ENCODE assay signal across 16 cellular contexts in the genomic region with DNA sequence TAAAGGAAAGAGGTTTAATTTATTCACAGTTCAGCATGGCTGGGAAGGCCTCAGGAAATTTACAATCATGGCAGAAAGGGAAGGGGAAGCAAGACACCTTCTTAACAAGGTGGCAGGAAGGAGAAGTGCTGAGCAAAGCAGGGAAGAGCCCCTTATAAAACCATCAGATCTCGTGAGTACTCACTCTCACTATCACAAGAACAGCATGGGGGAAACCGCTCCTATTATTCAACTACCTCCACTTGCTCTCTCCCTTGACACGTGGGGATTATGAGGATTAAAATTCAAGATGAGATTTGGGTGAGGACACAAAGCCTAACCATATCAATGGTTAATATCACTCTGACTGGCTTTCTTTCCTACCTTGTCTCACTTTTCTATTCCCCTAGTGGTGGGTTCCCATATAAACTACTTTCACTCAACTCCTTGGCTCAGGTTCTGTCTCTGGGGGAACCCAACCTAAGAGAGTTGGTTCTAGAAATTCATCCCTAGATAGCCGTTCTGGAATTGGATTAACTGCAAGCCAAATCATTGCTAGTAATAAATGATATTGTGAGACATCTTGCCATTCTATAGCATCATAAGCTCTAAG.
DNase-seq lines count a peak whose midpoint lies in the region; ATAC-seq and TF ChIP-seq lines count a peak whose summit lies in the region.
"Had no signal": no experiment of that assay in that cellular context is flagged by ENCODE, and none has a peak within 500 bp of the region (broad histone marks: within the 10 kb centered on the region; RNA-seq: fewer than 3 reads in every experiment).

No MANE protein-coding gene starts in this region.

- H3K27me3 Mint-ChIP-seq in GM23338 (ENCODE audit: insufficient read depth, low read depth, poor library complexity) = peaks cover 2% of the 10 kb centered on the region
- H3K27me3 Mint-ChIP-seq in endodermal cell (ENCODE audit: insufficient read depth) = peaks cover 15% of the 10 kb centered on the region
- peaks cover 3% of the 10 kb centered on the region for H3K27me3 Mint-ChIP-seq in neural progenitor cell (ENCODE audit: insufficient read depth, low read depth)
- H3K27me3 Mint-ChIP-seq in progenitor cell of endocrine pancreas = no peaks in the 10 kb centered on the region
- H3K27me3 Mint-ChIP-seq: CD4-positive, CD25-positive, alpha-beta regulatory T cell had no signal

- no peak overlapping the region for H3K27ac ChIP-seq in GM23338 (ENCODE audit: low read depth)
- no peak overlapping the region for H3K27ac ChIP-seq in OCI-LY1 (ENCODE audit: low read depth, low read length, poor library complexity, severe bottlenecking)
- H3K27ac ChIP-seq in endodermal cell (ENCODE audit: low read depth, low read length) = no peak overlapping the region
- H3K27ac ChIP-seq in neural progenitor cell = no peak overlapping the region
- no peak overlapping the region for H3K27ac ChIP-seq in Peyer's patch
- H3K27ac ChIP-seq: SJSA1 had no signal

- H3K4me2 ChIP-seq in GM23338 (no peak overlapping the region), OCI-LY1 (ENCODE audit: low read length) (no peak overlapping the region), neural progenitor cell (no peak overlapping the region)

- H3K79me2 ChIP-seq in GM23338 (replicated peaks; ENCODE audit: insufficient read depth) (no peaks in the 10 kb centered on the region), OCI-LY1 (ENCODE audit: insufficient read depth, low read length) (no peaks in the 10 kb centered on the region), neural progenitor cell (ENCODE audit: low read depth) (no peaks in the 10 kb centered on the region)

- peak in 1 of 2 experiments; percentile 47; a peak in 2 of 4 replicates for TF ChIP-seq CTCF in GM23338 (conservative IDR thresholded peaks at IDR 0.05; ENCODE audit: low read depth in 2 of 2)
- TF ChIP-seq CTCF in OCI-LY1 (IDR thresholded peaks at IDR 0.05; ENCODE audit: low read length) = peak; percentile 38; the same call in 1 of the 2 replicates
- peak; percentile 79 for TF ChIP-seq CTCF in endodermal cell (conservative IDR thresholded peaks at IDR 0.05)
- peak; percentile 32 for TF ChIP-seq CTCF in neural progenitor cell (IDR thresholded peaks at IDR 0.05)
- no peak for TF ChIP-seq CTCF in Peyer's patch (IDR thresholded peaks at IDR 0.05)
- no peak for TF ChIP-seq CTCF in progenitor cell of endocrine pancreas (IDR thresholded peaks at IDR 0.05; ENCODE audit: unreplicated experiment)

- H3K9me3 Mint-ChIP-seq in GM23338 = peaks cover 14% of the 10 kb centered on the region; the same call in 2 of the 3 replicates
- H3K9me3 Mint-ChIP-seq in endodermal cell = peaks cover 19% of the 10 kb centered on the region
- peaks cover 25% of the 10 kb centered on the region for H3K9me3 Mint-ChIP-seq in neural progenitor cell
- H3K9me3 Mint-ChIP-seq in progenitor cell of endocrine pancreas (ENCODE audit: low read depth) = peaks cover 4% of the 10 kb centered on the region

- H3K4me1 ChIP-seq in GM23338 (ENCODE audit: insufficient read depth) (no peaks in the 10 kb centered on the region), OCI-LY1 (ENCODE audit: insufficient read depth, low read length, severe bottlenecking) (peaks cover 7% of the 10 kb centered on the region), endodermal cell (ENCODE audit: control insufficient read depth, insufficient read depth, low read length) (peaks cover 22% of the 10 kb centered on the region), neural progenitor cell (peaks cover 11% of the 10 kb centered on the region), Peyer's patch (no peaks in the 10 kb centered on the region)

- H3K9me3 ChIP-seq in OCI-LY1 (ENCODE audit: low read length) (no peaks in the 10 kb centered on the region), endodermal cell (ENCODE audit: control insufficient read depth, low read length) (peaks cover 19% of the 10 kb centered on the region), neural progenitor cell (ENCODE audit: low read depth) (no peaks in the 10 kb centered on the region), Peyer's patch (no peaks in the 10 kb centered on the region)
- H3K9me3 ChIP-seq: SJSA1 had no signal

- no peak overlapping the region for H3K9ac ChIP-seq in OCI-LY1 (ENCODE audit: low read length)
- H3K9ac ChIP-seq in endodermal cell (ENCODE audit: extremely low read depth, low read length, poor library complexity, severe bottlenecking) = no peak overlapping the region
- H3K9ac ChIP-seq in neural progenitor cell = no peak overlapping the region

- no peak overlapping the region for H3K27ac Mint-ChIP-seq in GM23338
- no peak overlapping the region for H3K27ac Mint-ChIP-seq in endodermal cell
- peak overlapping the region; percentile 81 for H3K27ac Mint-ChIP-seq in neural progenitor cell
- H3K27ac Mint-ChIP-seq in progenitor cell of endocrine pancreas = no peak overlapping the region
- H3K27ac Mint-ChIP-seq: CD4-positive, CD25-positive, alpha-beta regulatory T cell had no signal

- H3K9me2 ChIP-seq in GM23338 (ENCODE audit: insufficient read depth) (0 out of 2 replicates have a peak, but pooled peaks cover 12% of the 10 kb centered on the region), OCI-LY1 (ENCODE audit: low read depth, low read length) (no peaks in the 10 kb centered on the region)

- H2AFZ ChIP-seq in GM23338 = no peak overlapping the region
- no peak overlapping the region for H2AFZ ChIP-seq in OCI-LY1 (ENCODE audit: low read length)
- no peak overlapping the region for H2AFZ ChIP-seq in neural progenitor cell (replicated peaks)

- ATAC-seq in GM23338 = peak; percentile 41; the same call in 1 of the 3 replicates

- no peaks in the 10 kb centered on the region for H3K27me3 ChIP-seq in GM23338 (ENCODE audit: insufficient read depth)
- no peaks in the 10 kb centered on the region for H3K27me3 ChIP-seq in OCI-LY1 (ENCODE audit: insufficient read depth, low read length)
- H3K27me3 ChIP-seq in endodermal cell (ENCODE audit: control insufficient read depth, insufficient read depth, low read length, poor library complexity, severe bottlenecking) = peaks cover 19% of the 10 kb centered on the region
- peaks cover 15% of the 10 kb centered on the region for H3K27me3 ChIP-seq in neural progenitor cell
- no peaks in the 10 kb centered on the region for H3K27me3 ChIP-seq in Peyer's patch
- H3K27me3 ChIP-seq: SJSA1 had no signal

- H3K36me3 Mint-ChIP-seq in GM23338 (ENCODE audit: low read depth) (peaks cover 18% of the 10 kb centered on the region; the same call in 2 of the 3 replicates), endodermal cell (ENCODE audit: low read depth) (peaks cover 9% of the 10 kb centered on the region), neural progenitor cell (peaks cover 13% of the 10 kb centered on the region), progenitor cell of endocrine pancreas (ENCODE audit: insufficient read depth) (peaks cover 2% of the 10 kb centered on the region)
- H3K36me3 Mint-ChIP-seq: CD4-positive, CD25-positive, alpha-beta regulatory T cell had no signal

- H4K20me1 ChIP-seq in GM23338 (replicated peaks; ENCODE audit: insufficient read depth) = no peaks in the 10 kb centered on the region
- H4K20me1 ChIP-seq in OCI-LY1 (ENCODE audit: insufficient read depth, low read length) = no peaks in the 10 kb centered on the region
- no peaks in the 10 kb centered on the region for H4K20me1 ChIP-seq in neural progenitor cell (ENCODE audit: low read depth)

- 56 to 80% methylated on average over 1 to 2 of the region's 4 CpGs for WGBS in endodermal cell (ENCODE audit: insufficient coverage in 1 of 2, insufficient read length in 1 of 2), 2 experiments

- H3K4me3 ChIP-seq in GM23338 = no peak overlapping the region
- H3K4me3 ChIP-seq in OCI-LY1 (ENCODE audit: low read depth, low read length, poor library complexity, severe bottlenecking) = no peak overlapping the region
- H3K4me3 ChIP-seq in endodermal cell (ENCODE audit: low read length) = no peak overlapping the region
- no peak overlapping the region for H3K4me3 ChIP-seq in neural progenitor cell
- no peak overlapping the region for H3K4me3 ChIP-seq in Peyer's patch
- H3K4me3 ChIP-seq: SJSA1 had no signal

- peak; percentile 44 for DNase-seq in GM23338 (ENCODE audit: low spot score)
- peak; percentile 60 for DNase-seq in endodermal cell
- no peak for DNase-seq in neural progenitor cell (ENCODE audit: low spot score)
- DNase-seq in Peyer's patch = no peak
- no peak for DNase-seq in progenitor cell of endocrine pancreas (ENCODE audit: low spot score, unreplicated experiment)
- DNase-seq in NCI-H1694 (lab: John Stamatoyannopoulos, UW) = no peak
- DNase-seq: CD4-positive, CD25-positive, alpha-beta regulatory T cell; COR-L47; DMS 273 treated with DMSO at 0.1 percent for 48 hours; HCEC 1CT; NCI-H1105; NCI-H2081 treated with DMSO at 0.1 percent for 48 hours; NCI-H774; SW 1271 had no signal

- H3K36me3 ChIP-seq in GM23338 (ENCODE audit: insufficient read depth) (no peaks in the 10 kb centered on the region), OCI-LY1 (ENCODE audit: insufficient read depth, low read length) (no peaks in the 10 kb centered on the region), endodermal cell (ENCODE audit: control insufficient read depth, insufficient read depth, low read length) (no peaks in the 10 kb centered on the region), neural progenitor cell (no peaks in the 10 kb centered on the region), Peyer's patch (no peaks in the 10 kb centered on the region)
- H3K36me3 ChIP-seq: SJSA1 had no signal

- H3K4me3 Mint-ChIP-seq in GM23338 (no peak overlapping the region), endodermal cell (no peak overlapping the region), neural progenitor cell (no peak overlapping the region), progenitor cell of endocrine pancreas (ENCODE audit: low read depth) (no peak overlapping the region)
- H3K4me3 Mint-ChIP-seq: CD4-positive, CD25-positive, alpha-beta regulatory T cell had no signal

- no peak for TF ChIP-seq POLR2A in Peyer's patch (IDR thresholded peaks at IDR 0.05)

- H3F3A ChIP-seq in GM23338 (replicated peaks; ENCODE audit: low read depth) = no peaks in the 10 kb centered on the region
- H3F3A ChIP-seq in OCI-LY1 (ENCODE audit: insufficient read depth, low read length) = no peaks in the 10 kb centered on the region
- H3F3A ChIP-seq in neural progenitor cell (ENCODE audit: low read depth) = peaks cover 14% of the 10 kb centered on the region

- peaks cover 5% of the 10 kb centered on the region; the same call in 1 of the 3 replicates for H3K4me1 Mint-ChIP-seq in GM23338
- H3K4me1 Mint-ChIP-seq in endodermal cell = peaks cover 29% of the 10 kb centered on the region
- H3K4me1 Mint-ChIP-seq in neural progenitor cell = peaks cover 25% of the 10 kb centered on the region
- peaks cover 6% of the 10 kb centered on the region for H3K4me1 Mint-ChIP-seq in progenitor cell of endocrine pancreas (ENCODE audit: low read depth)
- H3K4me1 Mint-ChIP-seq: CD4-positive, CD25-positive, alpha-beta regulatory T cell had no signal

TF ChIP-seq in GM23338, 12 proteins besides CTCF, POLR2A, EP300 and RAD21 (continues in another document):
- TF ChIP-seq NANOG (IDR thresholded peaks at IDR 0.05; ENCODE audit: borderline replicate concordance) = no peak

Comparison
In these comparisons a context has a peak if more than half of its experiments do, and no peak if none do; other contexts are left out.
1. DNase-seq: peak in GM23338 (single experiment) and endodermal cell (single experiment); none in neural progenitor cell (single experiment), Peyer's patch (0 of 3), progenitor cell of endocrine pancreas (single experiment) and NCI-H1694 (single experiment).
2. CTCF ChIP-seq: peak in OCI-LY1 (single experiment), endodermal cell (single experiment) and neural progenitor cell (single experiment); none in Peyer's patch (0 of 6) and progenitor cell of endocrine pancreas (single experiment).